Comparison of ENCODE assay signal across 1 cellular context in the genomic region with DNA sequence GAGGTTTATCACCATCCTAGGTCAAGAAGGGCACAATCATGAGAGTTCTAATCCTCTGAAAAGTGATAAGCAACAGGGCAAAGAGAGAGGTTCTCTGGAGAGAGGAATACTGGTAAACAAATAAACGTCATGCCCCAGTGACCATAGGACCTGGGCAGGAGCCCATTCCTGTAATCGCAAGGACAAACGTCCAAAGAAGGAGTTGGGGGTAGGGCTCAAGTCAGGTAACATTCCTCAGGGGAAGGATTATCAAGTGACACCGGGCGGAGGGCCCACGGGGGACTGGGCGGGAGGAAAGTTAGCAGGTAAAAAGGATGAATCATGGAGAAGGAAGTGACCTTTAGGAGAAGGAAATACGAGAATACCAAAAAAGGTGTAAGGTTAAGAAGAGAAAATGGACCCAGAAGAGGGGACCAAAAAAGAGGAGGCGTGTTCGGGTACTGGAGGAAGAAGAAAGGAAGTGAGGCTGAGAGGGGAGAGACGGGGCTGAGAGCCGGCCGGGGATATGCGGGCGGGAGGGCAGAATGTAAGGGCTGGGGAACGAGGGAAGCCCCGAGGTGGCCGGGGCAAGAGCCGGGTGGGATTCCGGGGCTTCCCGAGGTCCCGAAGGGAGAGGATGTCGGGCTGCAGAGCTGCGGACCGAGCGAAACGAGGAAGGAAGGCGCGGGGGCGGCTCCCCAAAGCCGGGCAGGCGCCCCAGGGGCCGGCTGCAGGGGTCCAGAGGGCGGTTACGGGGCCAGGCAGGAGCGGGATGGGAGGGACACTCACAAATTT.
TF ChIP-seq lines count a peak whose summit lies in the region.

No MANE protein-coding gene starts in this region.

TF ChIP-seq in HEK293, 187 proteins besides CTCF, POLR2A, EP300 and RAD21 (continued from another document):
- TF ChIP-seq, protein P1, sequence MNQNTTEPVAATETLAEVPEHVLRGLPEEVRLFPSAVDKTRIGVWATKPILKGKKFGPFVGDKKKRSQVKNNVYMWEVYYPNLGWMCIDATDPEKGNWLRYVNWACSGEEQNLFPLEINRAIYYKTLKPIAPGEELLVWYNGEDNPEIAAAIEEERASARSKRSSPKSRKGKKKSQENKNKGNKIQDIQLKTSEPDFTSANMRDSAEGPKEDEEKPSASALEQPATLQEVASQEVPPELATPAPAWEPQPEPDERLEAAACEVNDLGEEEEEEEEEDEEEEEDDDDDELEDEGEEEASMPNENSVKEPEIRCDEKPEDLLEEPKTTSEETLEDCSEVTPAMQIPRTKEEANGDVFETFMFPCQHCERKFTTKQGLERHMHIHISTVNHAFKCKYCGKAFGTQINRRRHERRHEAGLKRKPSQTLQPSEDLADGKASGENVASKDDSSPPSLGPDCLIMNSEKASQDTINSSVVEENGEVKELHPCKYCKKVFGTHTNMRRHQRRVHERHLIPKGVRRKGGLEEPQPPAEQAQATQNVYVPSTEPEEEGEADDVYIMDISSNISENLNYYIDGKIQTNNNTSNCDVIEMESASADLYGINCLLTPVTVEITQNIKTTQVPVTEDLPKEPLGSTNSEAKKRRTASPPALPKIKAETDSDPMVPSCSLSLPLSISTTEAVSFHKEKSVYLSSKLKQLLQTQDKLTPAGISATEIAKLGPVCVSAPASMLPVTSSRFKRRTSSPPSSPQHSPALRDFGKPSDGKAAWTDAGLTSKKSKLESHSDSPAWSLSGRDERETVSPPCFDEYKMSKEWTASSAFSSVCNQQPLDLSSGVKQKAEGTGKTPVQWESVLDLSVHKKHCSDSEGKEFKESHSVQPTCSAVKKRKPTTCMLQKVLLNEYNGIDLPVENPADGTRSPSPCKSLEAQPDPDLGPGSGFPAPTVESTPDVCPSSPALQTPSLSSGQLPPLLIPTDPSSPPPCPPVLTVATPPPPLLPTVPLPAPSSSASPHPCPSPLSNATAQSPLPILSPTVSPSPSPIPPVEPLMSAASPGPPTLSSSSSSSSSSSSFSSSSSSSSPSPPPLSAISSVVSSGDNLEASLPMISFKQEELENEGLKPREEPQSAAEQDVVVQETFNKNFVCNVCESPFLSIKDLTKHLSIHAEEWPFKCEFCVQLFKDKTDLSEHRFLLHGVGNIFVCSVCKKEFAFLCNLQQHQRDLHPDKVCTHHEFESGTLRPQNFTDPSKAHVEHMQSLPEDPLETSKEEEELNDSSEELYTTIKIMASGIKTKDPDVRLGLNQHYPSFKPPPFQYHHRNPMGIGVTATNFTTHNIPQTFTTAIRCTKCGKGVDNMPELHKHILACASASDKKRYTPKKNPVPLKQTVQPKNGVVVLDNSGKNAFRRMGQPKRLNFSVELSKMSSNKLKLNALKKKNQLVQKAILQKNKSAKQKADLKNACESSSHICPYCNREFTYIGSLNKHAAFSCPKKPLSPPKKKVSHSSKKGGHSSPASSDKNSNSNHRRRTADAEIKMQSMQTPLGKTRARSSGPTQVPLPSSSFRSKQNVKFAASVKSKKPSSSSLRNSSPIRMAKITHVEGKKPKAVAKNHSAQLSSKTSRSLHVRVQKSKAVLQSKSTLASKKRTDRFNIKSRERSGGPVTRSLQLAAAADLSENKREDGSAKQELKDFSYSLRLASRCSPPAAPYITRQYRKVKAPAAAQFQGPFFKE (tag by site-specific recombination; IDR thresholded peaks at IDR 0.05; ENCODE audit: borderline replicate concordance): no peak
- TF ChIP-seq YY2 (tag by site-specific recombination; IDR thresholded peaks at IDR 0.05): no peak
- no peak for TF ChIP-seq ZNF138 (tag by site-specific recombination; IDR thresholded peaks at IDR 0.05; ENCODE audit: borderline replicate concordance)
- peak; percentile 64 for TF ChIP-seq ZNF341 (tag by site-specific recombination; IDR thresholded peaks at IDR 0.05; ENCODE audit: low read depth)
- TF ChIP-seq ZNF155 (tag by site-specific recombination; IDR thresholded peaks at IDR 0.05): no peak
- TF ChIP-seq ZSCAN23 (tag by site-specific recombination; IDR thresholded peaks at IDR 0.05): no peak
- no peak for TF ChIP-seq ZNF175 (tag by site-specific recombination; IDR thresholded peaks at IDR 0.05)
- TF ChIP-seq, protein P2, sequence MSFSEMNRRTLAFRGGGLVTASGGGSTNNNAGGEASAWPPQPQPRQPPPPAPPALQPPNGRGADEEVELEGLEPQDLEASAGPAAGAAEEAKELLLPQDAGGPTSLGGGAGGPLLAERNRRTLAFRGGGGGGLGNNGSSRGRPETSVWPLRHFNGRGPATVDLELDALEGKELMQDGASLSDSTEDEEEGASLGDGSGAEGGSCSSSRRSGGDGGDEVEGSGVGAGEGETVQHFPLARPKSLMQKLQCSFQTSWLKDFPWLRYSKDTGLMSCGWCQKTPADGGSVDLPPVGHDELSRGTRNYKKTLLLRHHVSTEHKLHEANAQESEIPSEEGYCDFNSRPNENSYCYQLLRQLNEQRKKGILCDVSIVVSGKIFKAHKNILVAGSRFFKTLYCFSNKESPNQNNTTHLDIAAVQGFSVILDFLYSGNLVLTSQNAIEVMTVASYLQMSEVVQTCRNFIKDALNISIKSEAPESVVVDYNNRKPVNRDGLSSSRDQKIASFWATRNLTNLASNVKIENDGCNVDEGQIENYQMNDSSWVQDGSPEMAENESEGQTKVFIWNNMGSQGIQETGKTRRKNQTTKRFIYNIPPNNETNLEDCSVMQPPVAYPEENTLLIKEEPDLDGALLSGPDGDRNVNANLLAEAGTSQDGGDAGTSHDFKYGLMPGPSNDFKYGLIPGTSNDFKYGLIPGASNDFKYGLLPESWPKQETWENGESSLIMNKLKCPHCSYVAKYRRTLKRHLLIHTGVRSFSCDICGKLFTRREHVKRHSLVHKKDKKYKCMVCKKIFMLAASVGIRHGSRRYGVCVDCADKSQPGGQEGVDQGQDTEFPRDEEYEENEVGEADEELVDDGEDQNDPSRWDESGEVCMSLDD (tag by site-specific recombination; IDR thresholded peaks at IDR 0.05): no peak
- no peak for TF ChIP-seq ZNF791 (tag by site-specific recombination; IDR thresholded peaks at IDR 0.05)
